In the genomic region with DNA sequence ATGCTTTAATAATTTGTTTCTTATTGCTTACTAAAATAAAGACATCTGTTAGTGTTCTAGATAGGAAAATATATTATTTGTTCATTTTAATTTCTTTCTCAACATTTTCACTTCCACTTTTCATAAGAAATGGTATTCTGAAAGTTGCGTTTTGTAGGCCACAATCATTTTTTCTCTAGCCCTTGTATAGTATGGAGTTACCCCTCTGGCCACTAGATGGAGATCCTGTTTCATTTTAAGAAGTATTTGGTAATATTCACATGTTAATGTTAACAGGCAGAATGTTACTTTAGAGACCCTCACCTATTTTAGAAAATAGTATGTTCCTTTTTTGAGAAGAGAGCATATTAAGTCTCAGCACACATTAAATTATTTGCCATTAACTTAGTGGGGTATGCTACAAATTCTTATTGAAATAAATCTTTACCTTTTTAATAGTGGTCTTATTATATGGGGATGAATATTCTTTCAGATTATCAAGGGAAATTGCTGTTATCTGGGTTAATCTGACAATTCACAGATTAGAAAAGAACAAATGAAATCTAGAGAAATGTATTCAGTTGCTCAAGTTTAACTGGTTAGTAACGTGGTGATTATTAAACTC, we compare ENCODE assay signal across 1 cellular context.
TF ChIP-seq lines count a peak whose summit lies in the region.

No MANE protein-coding gene starts in this region.

TF ChIP-seq in WTC11, 78 proteins besides CTCF, POLR2A, EP300 and RAD21 (continued from another document):
- TF ChIP-seq, protein P1, sequence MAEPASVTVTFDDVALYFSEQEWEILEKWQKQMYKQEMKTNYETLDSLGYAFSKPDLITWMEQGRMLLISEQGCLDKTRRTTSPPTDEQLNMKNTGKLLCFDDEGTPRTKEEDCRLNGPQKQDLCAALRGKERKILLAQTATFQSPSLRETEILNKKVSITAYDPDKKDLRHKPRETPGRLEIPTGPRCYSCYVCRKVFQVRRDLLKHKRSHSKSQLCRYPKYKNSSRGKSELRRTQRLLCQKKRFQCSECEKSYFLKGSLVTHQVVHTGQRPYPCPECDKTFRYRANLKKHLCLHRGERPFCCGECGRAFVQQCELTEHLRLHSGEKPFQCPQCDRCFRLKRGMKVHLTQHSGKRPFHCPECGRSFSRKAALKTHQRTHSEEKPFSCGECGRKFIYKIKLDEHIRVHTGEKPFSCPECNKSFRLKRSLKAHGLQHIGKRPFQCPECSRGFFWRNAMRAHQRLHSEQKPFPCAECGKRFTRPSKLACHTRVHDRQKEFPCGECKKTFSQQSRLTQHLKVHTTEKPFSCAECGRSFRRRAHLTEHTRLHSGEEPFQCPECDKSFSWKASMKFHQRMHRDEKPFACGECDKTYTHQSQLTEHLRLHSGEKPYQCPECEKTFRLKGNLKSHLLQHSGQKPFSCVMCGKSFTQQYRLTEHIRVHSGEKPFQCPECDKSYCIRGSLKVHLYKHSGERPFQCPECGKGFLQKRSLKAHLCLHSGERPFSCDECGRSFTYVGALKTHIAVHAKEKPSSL (CRISPR knock-in tag; conservative IDR thresholded peaks at IDR 0.05) = no peak
- TF ChIP-seq ZNF396 (CRISPR knock-in tag; IDR thresholded peaks at IDR 0.05; ENCODE audit: borderline replicate concordance) (no peak), RELA (CRISPR knock-in tag; IDR thresholded peaks at IDR 0.05; ENCODE audit: borderline replicate concordance) (no peak), MLX (CRISPR knock-in tag; IDR thresholded peaks at IDR 0.05) (no peak), SP1 (CRISPR knock-in tag; conservative IDR thresholded peaks at IDR 0.05) (no peak), ZNF416 (CRISPR knock-in tag; IDR thresholded peaks at IDR 0.05) (no peak), GABPB1 (CRISPR knock-in tag; IDR thresholded peaks at IDR 0.05) (no peak), NR3C1 (CRISPR knock-in tag; conservative IDR thresholded peaks at IDR 0.05; ENCODE audit: low read depth) (no peak), ZNF232 (CRISPR knock-in tag; IDR thresholded peaks at IDR 0.05) (no peak), TP53 (CRISPR knock-in tag; IDR thresholded peaks at IDR 0.05) (no peak), ZNF532 (CRISPR knock-in tag; IDR thresholded peaks at IDR 0.05; ENCODE audit: borderline replicate concordance) (no peak), NFYB (CRISPR knock-in tag; conservative IDR thresholded peaks at IDR 0.05; ENCODE audit: low read depth) (no peak), MXD4 (CRISPR knock-in tag; IDR thresholded peaks at IDR 0.05; ENCODE audit: borderline replicate concordance) (no peak), GRHL2 (CRISPR knock-in tag; IDR thresholded peaks at IDR 0.05; ENCODE audit: insufficient replicate concordance, severe bottlenecking) (no peak), ERG (CRISPR knock-in tag; IDR thresholded peaks at IDR 0.05) (no peak), FOXP4 (CRISPR knock-in tag; IDR thresholded peaks at IDR 0.05) (no peak)
- TF ChIP-seq, protein P2, sequence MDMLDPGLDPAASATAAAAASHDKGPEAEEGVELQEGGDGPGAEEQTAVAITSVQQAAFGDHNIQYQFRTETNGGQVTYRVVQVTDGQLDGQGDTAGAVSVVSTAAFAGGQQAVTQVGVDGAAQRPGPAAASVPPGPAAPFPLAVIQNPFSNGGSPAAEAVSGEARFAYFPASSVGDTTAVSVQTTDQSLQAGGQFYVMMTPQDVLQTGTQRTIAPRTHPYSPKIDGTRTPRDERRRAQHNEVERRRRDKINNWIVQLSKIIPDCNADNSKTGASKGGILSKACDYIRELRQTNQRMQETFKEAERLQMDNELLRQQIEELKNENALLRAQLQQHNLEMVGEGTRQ (CRISPR knock-in tag; IDR thresholded peaks at IDR 0.05) = no peak
